In genomic region chr15:92141607-92142006, GRCh38 we compare ENCODE assay signal across 16 cellular contexts.
DNase-seq lines count a peak whose midpoint lies in the region; ATAC-seq and TF ChIP-seq lines count a peak whose summit lies in the region.
"Had no signal": no experiment of that assay in that cellular context is flagged by ENCODE, and none has a peak within 500 bp of the region (broad histone marks: within the 10 kb centered on the region; RNA-seq: fewer than 3 reads in every experiment).

No MANE protein-coding gene starts in this region.

- POLR2A ChIA-PET in activated CD4-positive, alpha-beta T cell treated with anti-CD3 and anti-CD28 coated beads, Interleukin-2, amount 10 ng/mL, durations not matched to agents 7 days and 5 days (lab: Charles Lee), result no interaction called here

- WGBS in ovary, 3 donors, result 76 to 86% (median 80%) methylated on average over 3 of the region's 3 CpGs

- H3K36me3 Mint-ChIP-seq in osteocyte (ENCODE audit: unreplicated experiment), result no peaks in the 10 kb centered on the region
- H3K36me3 Mint-ChIP-seq in activated CD4-positive, alpha-beta T cell treated with anti-CD3 and anti-CD28 coated beads, Interleukin-2, amount 10 ng/mL, durations not matched to agents 7 days and 5 days (ENCODE audit: low read depth), result peaks cover 1% of the 10 kb centered on the region

- DNase-seq in Right ventricle myocardium superior (no peak), cardiac septum (ENCODE audit: low spot score) (no peak), left cardiac atrium (no peak), osteocyte (ENCODE audit: extremely low spot score, unreplicated experiment) (peak; percentile 71), ovary (no peak)
- DNase-seq in stimulated activated CD4-positive, alpha-beta T cell treated with anti-CD3 and anti-CD28 coated beads, Interleukin-4, amount 100 ng/mL, for 4 hours, result no peak
- no peak for DNase-seq in activated CD4-positive, alpha-beta T cell treated with anti-CD3 and anti-CD28 coated beads, Interleukin-2, amount 10 ng/mL, durations not matched to agents 7 days and 5 days
- DNase-seq: CD8-positive, alpha-beta T cell; DMS79 treated with DMSO at 0.1 percent for 48 hours; GF-D8; HFFc6 had no signal

- H3K27me3 Mint-ChIP-seq in osteocyte (ENCODE audit: unreplicated experiment), result no peaks in the 10 kb centered on the region
- H3K27me3 Mint-ChIP-seq in activated CD4-positive, alpha-beta T cell treated with anti-CD3 and anti-CD28 coated beads, Interleukin-2, amount 10 ng/mL, durations not matched to agents 7 days and 5 days, result no peaks in the 10 kb centered on the region
- H3K27me3 Mint-ChIP-seq: B cell had no signal

- no peak for TF ChIP-seq POLR2A in ovary (IDR thresholded peaks at IDR 0.05)

- H3K27ac Mint-ChIP-seq in osteocyte (ENCODE audit: unreplicated experiment), result no peak overlapping the region
- H3K27ac Mint-ChIP-seq in activated CD4-positive, alpha-beta T cell treated with anti-CD3 and anti-CD28 coated beads, Interleukin-2, amount 10 ng/mL, durations not matched to agents 7 days and 5 days, result no peak overlapping the region
- H3K27ac Mint-ChIP-seq: B cell; CD8-positive, alpha-beta T cell; GM23338; HFFc6 had no signal

- H3K4me3 ChIP-seq in ovary, result no peak overlapping the region
- H3K4me3 ChIP-seq: BLaER1 treated with 17β-estradiol and CSF1 and Interleukin-3, amounts not matched to agents 10 nM and 100 nM; GM23338 had no signal

- intact Hi-C loops in Right ventricle myocardium superior (cut with DNase I) (no loop called here), cardiac septum (cut with DNase I) (loop anchor here (5.0 kb wide), 1 partner anchor 251 kb away; the partner anchor contains the start of gene ST8SIA2), left cardiac atrium (cut with DNase I) (no loop called here), ovary (cut with DNase I) (no loop called here)

- no peaks in the 10 kb centered on the region for H3K4me1 Mint-ChIP-seq in osteocyte (ENCODE audit: unreplicated experiment)
- no peaks in the 10 kb centered on the region for H3K4me1 Mint-ChIP-seq in activated CD4-positive, alpha-beta T cell treated with anti-CD3 and anti-CD28 coated beads, Interleukin-2, amount 10 ng/mL, durations not matched to agents 7 days and 5 days

- TF ChIP-seq CTCF in osteocyte (IDR thresholded peaks at IDR 0.05) (no peak), ovary (IDR thresholded peaks at IDR 0.05) (no peak)

- ATAC-seq in Right ventricle myocardium superior (ENCODE audit: poor library complexity) (peak; percentile 19), left cardiac atrium (peak; percentile 27 to 28)
- ATAC-seq: CD8-positive, alpha-beta T cell; GM23338; HCT116 had no signal

- H3K9me3 Mint-ChIP-seq in osteocyte (ENCODE audit: unreplicated experiment), result peaks cover 4% of the 10 kb centered on the region
- H3K9me3 Mint-ChIP-seq in activated CD4-positive, alpha-beta T cell treated with anti-CD3 and anti-CD28 coated beads, Interleukin-2, amount 10 ng/mL, durations not matched to agents 7 days and 5 days, result peaks cover 1% of the 10 kb centered on the region
- H3K9me3 Mint-ChIP-seq: CD8-positive, alpha-beta T cell; HFFc6 had no signal

- no peaks in the 10 kb centered on the region for H3K36me3 ChIP-seq in ovary

- H3K27me3 ChIP-seq in ovary, result no peaks in the 10 kb centered on the region
- H3K27me3 ChIP-seq: BLaER1 treated with 17β-estradiol and CSF1 and Interleukin-3, amounts not matched to agents 10 nM and 100 nM had no signal

- CTCF ChIA-PET in activated CD4-positive, alpha-beta T cell treated with anti-CD3 and anti-CD28 coated beads, Interleukin-2, amount 10 ng/mL, durations not matched to agents 7 days and 5 days (lab: Charles Lee), result no interaction called here

- no peaks in the 10 kb centered on the region for H3K4me1 ChIP-seq in ovary (ENCODE audit: insufficient read depth)

- no peaks in the 10 kb centered on the region for H3K9me3 ChIP-seq in ovary

- no peak for TF ChIP-seq EP300 in ovary (IDR thresholded peaks at IDR 0.05)

- H3K4me3 Mint-ChIP-seq in osteocyte (ENCODE audit: unreplicated experiment), result no peak overlapping the region
- no peak overlapping the region for H3K4me3 Mint-ChIP-seq in activated CD4-positive, alpha-beta T cell treated with anti-CD3 and anti-CD28 coated beads, Interleukin-2, amount 10 ng/mL, durations not matched to agents 7 days and 5 days
- H3K4me3 Mint-ChIP-seq: B cell; CD8-positive, alpha-beta T cell; GM23338; HFFc6 had no signal

- no peak overlapping the region for H3K27ac ChIP-seq in ovary
- H3K27ac ChIP-seq: BLaER1 treated with 17β-estradiol and CSF1 and Interleukin-3, amounts not matched to agents 10 nM and 100 nM; HL-60 had no signal
